15 cellular contexts compared by ENCODE assay signal in the genomic region with DNA sequence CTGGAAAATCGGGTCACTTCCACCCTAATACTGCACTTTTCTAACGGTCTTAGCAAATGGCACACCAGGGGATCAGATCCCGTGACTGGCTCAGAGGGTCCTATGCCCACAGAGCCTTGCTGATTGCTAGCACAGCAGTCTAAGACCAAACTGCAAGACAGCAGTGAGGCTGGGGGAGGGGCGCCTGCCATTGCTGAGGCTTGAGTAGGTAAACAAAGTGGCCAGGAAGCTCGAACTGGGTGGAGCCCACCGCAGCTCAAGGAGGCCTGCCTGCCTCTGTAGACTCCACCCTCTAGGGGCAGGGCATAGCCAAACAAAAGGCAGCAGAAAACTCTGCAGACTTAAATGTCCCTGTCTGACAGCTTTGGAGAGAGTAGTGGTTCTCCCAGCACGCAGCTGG. TPM values are rescaled to one million over a fixed set of nuclear protein-coding genes. Genes with fewer than 3 reads are reported as not detected.
"Had no signal": no experiment of that assay in that cellular context is flagged by ENCODE, and none has a peak within 500 bp of the region (broad histone marks: within the 10 kb centered on the region; RNA-seq: fewer than 3 reads in every experiment).

No MANE protein-coding gene starts in this region.

RNA-seq across cellular contexts. Expression of a gene that starts 42.2 kb away (rescaled TPM):
- total RNA-seq: activated B cell treated with CpG ODN at 0.5 μM for 24 hours; activated CD8-positive, alpha-beta T cell treated with anti-CD3 and anti-CD28 coated beads for 36 hours; activated T-helper 2 cell treated with anti-CD3 and anti-CD28 coated beads, Interferon-gamma antibody, Interleukin-2, Interleukin-4, amounts not matched to agents 10 μg/mL and 5 μg/mL and 100 μg/mL, durations not matched to agents 14 hours and 24 hours and 36 hours; astrocyte; bronchial epithelial cell; cardiac septum; cerebellum; esophagus muscularis mucosa; foreskin keratinocyte; gastrocnemius medialis; T-helper 17 cell had no signal
- polyA plus RNA-seq: adipose tissue, foreskin keratinocyte, heart left ventricle had no signal

RNA-seq across cellular contexts. Expression of a gene that starts 54.9 kb away (rescaled TPM):
- total RNA-seq: activated B cell treated with CpG ODN at 0.5 μM for 24 hours; activated CD8-positive, alpha-beta T cell treated with anti-CD3 and anti-CD28 coated beads for 36 hours; activated T-cell treated with anti-CD3 and anti-CD28 coated beads, Interleukin-2, amount 50 U/mL, for 4 hours; activated T-helper 2 cell treated with anti-CD3 and anti-CD28 coated beads, Interferon-gamma antibody, Interleukin-2, Interleukin-4, amounts not matched to agents 10 μg/mL and 5 μg/mL and 100 μg/mL, durations not matched to agents 14 hours and 24 hours and 36 hours; astrocyte; bronchial epithelial cell; cardiac septum; cerebellum; dorsolateral prefrontal cortex; esophagus muscularis mucosa; foreskin keratinocyte; gastrocnemius medialis; heart left ventricle; T-helper 17 cell had no signal
- polyA plus RNA-seq: adipose tissue, foreskin keratinocyte, heart left ventricle had no signal
